ENCODE assay signal across 17 cellular contexts in the genomic region with DNA sequence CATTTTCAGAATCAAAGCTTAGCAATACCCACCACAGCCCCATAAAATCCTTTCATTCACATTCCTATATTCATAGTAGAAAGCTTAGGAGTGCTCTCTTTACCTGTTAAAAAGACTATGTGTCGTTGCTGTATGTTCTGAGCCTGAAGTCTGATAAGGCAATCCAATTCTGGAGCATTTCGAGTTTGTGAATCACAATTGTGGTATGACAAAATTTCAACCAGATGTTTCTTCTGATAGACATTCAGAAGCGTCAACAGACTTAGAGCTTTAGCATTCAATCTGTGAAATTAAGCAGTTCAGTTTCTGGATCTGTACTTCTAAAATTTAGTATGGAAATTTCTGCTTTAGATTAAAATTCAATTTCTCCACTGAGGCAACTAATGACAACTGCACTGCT. TPM values are rescaled to one million over a fixed set of nuclear protein-coding genes. Genes with fewer than 3 reads are reported as not detected.
A peak's percentile ranks its signal among the peaks of the same experiment; 100 is the strongest.
DNase-seq lines count a peak whose midpoint lies in the region; ATAC-seq and TF ChIP-seq lines count a peak whose summit lies in the region.
"Had no signal": no experiment of that assay in that cellular context is flagged by ENCODE, and none has a peak within 500 bp of the region (broad histone marks: within the 10 kb centered on the region; RNA-seq: fewer than 3 reads in every experiment).

No MANE protein-coding gene starts in this region.

- CTCF ChIA-PET in activated CD4-positive, alpha-beta memory T cell treated with anti-CD3 and anti-CD28 coated beads for 36 hours (lab: Charles Lee) = no interaction called here
- CTCF ChIA-PET in activated CD4-positive, alpha-beta memory T cell treated with anti-CD3 and anti-CD28 coated beads, Interleukin-2, amount 10 ng/mL, durations not matched to agents 7 days and 5 days (lab: Charles Lee) = interaction anchor here (1.3 kb wide), 1 partner anchor 67 kb away, joined by 4 read pairs; no protein-coding TSS in a partner anchor

- no peak overlapping the region for H3K4me3 Mint-ChIP-seq in activated CD4-positive, alpha-beta memory T cell treated with anti-CD3 and anti-CD28 coated beads for 36 hours
- H3K4me3 Mint-ChIP-seq in activated CD4-positive, alpha-beta memory T cell treated with anti-CD3 and anti-CD28 coated beads, Interleukin-2, amount 10 ng/mL, durations not matched to agents 7 days and 5 days = no peak overlapping the region
- no peak overlapping the region for H3K4me3 Mint-ChIP-seq in naive thymus-derived CD8-positive, alpha-beta T cell

- H3K9me3 Mint-ChIP-seq in activated CD4-positive, alpha-beta memory T cell treated with anti-CD3 and anti-CD28 coated beads for 36 hours = no peaks in the 10 kb centered on the region
- no peaks in the 10 kb centered on the region for H3K9me3 Mint-ChIP-seq in activated CD4-positive, alpha-beta memory T cell treated with anti-CD3 and anti-CD28 coated beads, Interleukin-2, amount 10 ng/mL, durations not matched to agents 7 days and 5 days
- H3K9me3 Mint-ChIP-seq in naive thymus-derived CD8-positive, alpha-beta T cell = no peaks in the 10 kb centered on the region

- intact Hi-C loops in activated CD4-positive, alpha-beta memory T cell treated with anti-CD3 and anti-CD28 coated beads for 36 hours (cut with micrococcal nuclease) = no loop called here

- POLR2A ChIA-PET in activated CD4-positive, alpha-beta memory T cell treated with anti-CD3 and anti-CD28 coated beads for 36 hours (lab: Charles Lee) = no interaction called here
- POLR2A ChIA-PET in activated CD4-positive, alpha-beta memory T cell treated with anti-CD3 and anti-CD28 coated beads, Interleukin-2, amount 10 ng/mL, durations not matched to agents 7 days and 5 days (lab: Charles Lee) = interaction anchor here (1.2 to 2.3 kb wide), 3 partner anchors 9 to 52 kb away, joined by 4 to 9 read pairs (median 5); no protein-coding TSS in a partner anchor
- POLR2A ChIA-PET in naive thymus-derived CD8-positive, alpha-beta T cell (lab: Charles Lee) = no interaction called here

- DNase-seq in activated CD4-positive, alpha-beta memory T cell treated with anti-CD3 and anti-CD28 coated beads for 36 hours = no peak
- DNase-seq in activated CD4-positive, alpha-beta memory T cell treated with anti-CD3 and anti-CD28 coated beads, Interleukin-2, amount 10 ng/mL, durations not matched to agents 7 days and 5 days = no peak
- peak; percentile 54 for DNase-seq in HCEC 1CT
- DNase-seq in choroid plexus epithelial cell (ENCODE audit: low read depth) = peak; percentile 73
- DNase-seq in naive thymus-derived CD8-positive, alpha-beta T cell = no peak
- no peak for DNase-seq in hepatic stellate cell (ENCODE audit: low spot score)
- no peak for DNase-seq in Kasumi-1 (lab: John Stamatoyannopoulos, UW)
- DNase-seq: activated CD4-positive, alpha-beta T cell treated with anti-CD3 and anti-CD28 coated beads for 1 hour; activated T-cell treated with anti-CD3 and anti-CD28 coated beads for 4 hours; adrenal gland; Caco-2; heart right ventricle; KG1; NCI-H1092; Right ventricle myocardium superior; upper lobe of left lung had no signal

- H3K27ac Mint-ChIP-seq in activated CD4-positive, alpha-beta memory T cell treated with anti-CD3 and anti-CD28 coated beads for 36 hours = peak overlapping the region; percentile 19
- H3K27ac Mint-ChIP-seq in activated CD4-positive, alpha-beta memory T cell treated with anti-CD3 and anti-CD28 coated beads, Interleukin-2, amount 10 ng/mL, durations not matched to agents 7 days and 5 days = no peak overlapping the region
- peak overlapping the region in 9 of 10 donors; percentile 2 to 66 (median 26) for H3K27ac Mint-ChIP-seq in naive thymus-derived CD8-positive, alpha-beta T cell

- no peak overlapping the region for H3K4me3 ChIP-seq in choroid plexus epithelial cell (ENCODE audit: low read depth, low read length)
- H3K4me3 ChIP-seq: adrenal gland, heart right ventricle, upper lobe of left lung had no signal

- no peak for ATAC-seq in naive thymus-derived CD8-positive, alpha-beta T cell
- ATAC-seq in GM19395 (IDR thresholded peaks at IDR 0.05; ENCODE audit: unreplicated experiment) = no peak
- ATAC-seq: heart right ventricle had no signal

- H3K4me1 Mint-ChIP-seq in activated CD4-positive, alpha-beta memory T cell treated with anti-CD3 and anti-CD28 coated beads for 36 hours (ENCODE audit: low read depth) = peaks cover 24% of the 10 kb centered on the region
- H3K4me1 Mint-ChIP-seq in activated CD4-positive, alpha-beta memory T cell treated with anti-CD3 and anti-CD28 coated beads, Interleukin-2, amount 10 ng/mL, durations not matched to agents 7 days and 5 days = no peaks in the 10 kb centered on the region
- peaks cover 0 to 11% (median 5%) of the 10 kb centered on the region in 4 donors for H3K4me1 Mint-ChIP-seq in naive thymus-derived CD8-positive, alpha-beta T cell

- no peaks in the 10 kb centered on the region for H3K27me3 Mint-ChIP-seq in activated CD4-positive, alpha-beta memory T cell treated with anti-CD3 and anti-CD28 coated beads for 36 hours
- H3K27me3 Mint-ChIP-seq in activated CD4-positive, alpha-beta memory T cell treated with anti-CD3 and anti-CD28 coated beads, Interleukin-2, amount 10 ng/mL, durations not matched to agents 7 days and 5 days = no peaks in the 10 kb centered on the region
- H3K27me3 Mint-ChIP-seq in naive thymus-derived CD8-positive, alpha-beta T cell = no peaks in the 10 kb centered on the region

- H3K36me3 Mint-ChIP-seq in activated CD4-positive, alpha-beta memory T cell treated with anti-CD3 and anti-CD28 coated beads for 36 hours = peaks cover 38% of the 10 kb centered on the region
- peaks cover 68% of the 10 kb centered on the region for H3K36me3 Mint-ChIP-seq in activated CD4-positive, alpha-beta memory T cell treated with anti-CD3 and anti-CD28 coated beads, Interleukin-2, amount 10 ng/mL, durations not matched to agents 7 days and 5 days (ENCODE audit: low read depth)
- peaks cover 8 to 84% (median 36%) of the 10 kb centered on the region in 3 donors for H3K36me3 Mint-ChIP-seq in naive thymus-derived CD8-positive, alpha-beta T cell

- no peak for TF ChIP-seq CTCF in choroid plexus epithelial cell (conservative IDR thresholded peaks at IDR 0.05; ENCODE audit: low read depth, low read length)

RNA-seq across cellular contexts. Expression of a gene that starts 58.3 kb away (rescaled TPM):
- total RNA-seq in activated CD4-positive, alpha-beta memory T cell treated with anti-CD3 and anti-CD28 coated beads for 36 hours = 10 to 100 TPM; 71.8 to 81.3 TPM
- 10 to 100 TPM; 71.6 to 75.6 TPM for total RNA-seq in activated CD4-positive, alpha-beta memory T cell treated with anti-CD3 and anti-CD28 coated beads, Interleukin-2, amount 10 ng/mL, durations not matched to agents 7 days and 5 days
- 100 to 1,000 TPM; 101 to 103 TPM for total RNA-seq in naive thymus-derived CD8-positive, alpha-beta T cell
- 10 to 100 TPM; 25.1 to 32.0 (median 29.6) TPM for polyA plus RNA-seq in naive thymus-derived CD8-positive, alpha-beta T cell

Comparison
In these comparisons a context has a peak if more than half of its experiments do, and no peak if none do; other contexts are left out.
1. DNase-seq: peak in HCEC 1CT (single experiment) and choroid plexus epithelial cell (single experiment); none in activated CD4-positive, alpha-beta memory T cell treated with anti-CD3 and anti-CD28 coated beads for 36 hours (single experiment), activated CD4-positive, alpha-beta memory T cell treated with anti-CD3 and anti-CD28 coated beads, Interleukin-2, amount 10 ng/mL, durations not matched to agents 7 days and 5 days (single experiment), naive thymus-derived CD8-positive, alpha-beta T cell (0 of 10), hepatic stellate cell (single experiment) and Kasumi-1 (0 of 2).